ENCODE assay signal across 8 cellular contexts in the genomic region with DNA sequence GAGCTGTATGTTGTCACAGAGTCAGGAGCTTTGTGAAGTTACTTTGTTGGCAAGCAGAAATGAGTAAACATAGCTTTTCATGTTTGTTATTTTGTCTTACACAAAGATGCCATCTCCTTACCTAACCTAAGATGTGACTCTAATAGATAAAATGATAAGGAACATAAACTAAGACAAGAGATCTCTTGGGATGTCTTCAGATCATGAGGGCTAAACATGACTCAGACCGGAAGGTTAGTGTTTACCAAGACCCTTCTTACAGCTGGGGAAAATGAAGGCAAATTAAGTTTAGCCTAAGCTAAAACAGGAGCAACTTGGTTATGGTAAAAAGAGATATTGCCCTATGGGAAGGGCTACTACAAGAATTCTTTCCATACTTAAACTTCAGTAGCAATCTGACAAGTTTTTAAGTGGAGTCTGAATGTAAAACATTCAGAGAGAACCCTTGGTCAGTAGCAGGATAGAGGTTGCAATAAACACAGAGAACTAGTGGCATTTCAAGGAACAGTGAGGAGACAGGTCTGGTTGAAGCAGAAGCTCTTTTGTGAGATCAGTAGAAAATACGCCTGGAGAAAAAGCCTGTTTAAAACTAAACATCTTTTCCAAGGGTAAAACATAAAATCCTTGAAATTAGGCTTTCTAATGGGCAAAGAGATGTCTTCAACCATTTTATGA. TPM values are rescaled to one million over a fixed set of nuclear protein-coding genes. Genes with fewer than 3 reads are reported as not detected.
DNase-seq lines count a peak whose midpoint lies in the region; ATAC-seq and TF ChIP-seq lines count a peak whose summit lies in the region.

No MANE protein-coding gene starts in this region.

- no peaks in the 10 kb centered on the region for H3K9me3 ChIP-seq in suprapubic skin

- no peaks in the 10 kb centered on the region for H3K36me3 Mint-ChIP-seq in activated T-cell treated with anti-CD3 and anti-CD28 coated beads, Interleukin-2, amount 50 U/mL, for 4 hours (ENCODE audit: insufficient read depth)

- no peak for TF ChIP-seq POLR2A in suprapubic skin (IDR thresholded peaks at IDR 0.05)

- H3K4me1 ChIP-seq in suprapubic skin: peaks cover 14% of the 10 kb centered on the region

- H3K4me3 Mint-ChIP-seq in activated T-cell treated with anti-CD3 and anti-CD28 coated beads, Interleukin-2, amount 50 U/mL, for 4 hours: peak overlapping the region; percentile 42

- H3K4me3 ChIP-seq in cardiac fibroblast (replicated peaks in 1 of 2; ENCODE audit: low read depth in 2 of 2, low read length in 2 of 2): no peak overlapping the region
- no peak overlapping the region for H3K4me3 ChIP-seq in suprapubic skin

- 83% methylated on average over 2 of the region's 2 CpGs for WGBS in suprapubic skin

- H3K27me3 ChIP-seq in suprapubic skin: no peaks in the 10 kb centered on the region

- H3K27me3 Mint-ChIP-seq in activated T-cell treated with anti-CD3 and anti-CD28 coated beads, Interleukin-2, amount 50 U/mL, for 4 hours (ENCODE audit: low read depth): no peaks in the 10 kb centered on the region

- TF ChIP-seq CTCF in cardiac fibroblast (IDR thresholded peaks at IDR 0.05; ENCODE audit: low read depth, low read length) (no peak), suprapubic skin (IDR thresholded peaks at IDR 0.05) (no peak)

- ATAC-seq in activated T-cell treated with anti-CD3 and anti-CD28 coated beads, Interleukin-2, amount 50 U/mL, for 4 hours: peak in 1 of 2 donors; percentile 2
- peak; percentile 32 for ATAC-seq in HG03520 (IDR thresholded peaks at IDR 0.05; ENCODE audit: unreplicated experiment)

- no peaks in the 10 kb centered on the region for H3K9me3 Mint-ChIP-seq in activated T-cell treated with anti-CD3 and anti-CD28 coated beads, Interleukin-2, amount 50 U/mL, for 4 hours

- peaks cover 18% of the 10 kb centered on the region for H3K4me1 Mint-ChIP-seq in activated T-cell treated with anti-CD3 and anti-CD28 coated beads, Interleukin-2, amount 50 U/mL, for 4 hours (ENCODE audit: low read depth)

- peak overlapping the region; percentile 65 for H3K27ac ChIP-seq in suprapubic skin

- TF ChIP-seq EP300 in suprapubic skin (IDR thresholded peaks at IDR 0.05): no peak

- no peak for DNase-seq in activated T-cell treated with anti-CD3 and anti-CD28 coated beads, Interleukin-2, amount 50 U/mL, for 4 hours
- DNase-seq in activated T-cell treated with anti-CD3 and anti-CD28 coated beads, Interleukin-2, amount 50 U/mL, for 48 hours: no peak
- DNase-seq in cardiac fibroblast (ENCODE audit: low read depth in 2 of 2) (peak; percentile 43 to 74), suprapubic skin (ENCODE audit: low spot score in 2 of 2) (no peak), UCSD-AML1 (lab: John Stamatoyannopoulos, UW; ENCODE audit: unreplicated experiment) (no peak), RKO (ENCODE audit: low spot score) (no peak), NCI-H2227 (lab: John Stamatoyannopoulos, UW; ENCODE audit: unreplicated experiment) (no peak)

- H3K36me3 ChIP-seq in suprapubic skin: no peaks in the 10 kb centered on the region

RNA-seq across cellular contexts. Expression of gene SGK1, which starts 29.9 kb away (rescaled TPM):
- 10 to 100 TPM; 26.4 to 40.4 (median 36.9) TPM for total RNA-seq in activated T-cell treated with anti-CD3 and anti-CD28 coated beads, Interleukin-2, amount 50 U/mL, for 4 hours
- total RNA-seq in suprapubic skin: 100 to 1,000 TPM; 379 to 684 (median 450) TPM

Comparison
In these comparisons a context has a peak if more than half of its experiments do, and no peak if none do; other contexts are left out.
1. DNase-seq: peak in cardiac fibroblast (2 of 2); none in activated T-cell treated with anti-CD3 and anti-CD28 coated beads, Interleukin-2, amount 50 U/mL, for 4 hours (single experiment), activated T-cell treated with anti-CD3 and anti-CD28 coated beads, Interleukin-2, amount 50 U/mL, for 48 hours (0 of 2), suprapubic skin (0 of 2), UCSD-AML1 (single experiment), RKO (single experiment) and NCI-H2227 (single experiment).
2. RNA of gene SGK1, which starts 29.9 kb away (total RNA-seq): 379 to 684 TPM in suprapubic skin; 26.4 to 40.4 TPM in activated T-cell treated with anti-CD3 and anti-CD28 coated beads, Interleukin-2, amount 50 U/mL, for 4 hours; every median in the first group is over 4 times any median in the second.